In genomic region chr13:64697226-64697625, GRCh38 we compare ENCODE assay signal across 15 cellular contexts.
DNase-seq lines count a peak whose midpoint lies in the region; TF ChIP-seq lines count a peak whose summit lies in the region.
"Had no signal": no experiment of that assay in that cellular context is flagged by ENCODE, and none has a peak within 500 bp of the region (broad histone marks: within the 10 kb centered on the region; RNA-seq: fewer than 3 reads in every experiment).

No MANE protein-coding gene starts in this region.

- H3K4me3 ChIP-seq in adipocyte (ENCODE audit: low read length) (no peak overlapping the region), fibroblast of pulmonary artery (replicated peaks; ENCODE audit: low read depth, low read length) (no peak overlapping the region)
- H3K4me3 ChIP-seq: BLaER1 treated with 17β-estradiol and CSF1 and Interleukin-3, amounts not matched to agents 10 nM and 100 nM; GM23248 had no signal

- DNase-seq in NCI-H1105 treated with DMSO at 0.1 percent for 48 hours (lab: John Stamatoyannopoulos, UW) (peak; percentile 8), NCI-H1105 (lab: John Stamatoyannopoulos, UW) (no peak), adipocyte (ENCODE audit: low read depth) (peak; percentile 19), fibroblast of pulmonary artery (ENCODE audit: low read depth) (peak; percentile 36), middle frontal gyrus (ENCODE audit: extremely low spot score, low spot score) (no peak), NCI-H69 (lab: John Stamatoyannopoulos, UW) (no peak), cardiac septum (ENCODE audit: low spot score) (no peak)
- DNase-seq: ACHN; CD4-positive, CD25-positive, alpha-beta regulatory T cell; DMS153; DMS79 treated with DMSO at 0.1 percent for 48 hours; EL; GM23248; IMR-90 had no signal

- H3K27me3 ChIP-seq in adipocyte (replicated peaks; ENCODE audit: control insufficient read depth, insufficient read depth, low read length): no peaks in the 10 kb centered on the region
- H3K27me3 ChIP-seq: BLaER1 treated with 17β-estradiol and CSF1 and Interleukin-3, amounts not matched to agents 10 nM and 100 nM had no signal

- no peaks in the 10 kb centered on the region for H3K9me3 ChIP-seq in adipocyte (ENCODE audit: control insufficient read depth, low read length)

- H3K36me3 ChIP-seq in adipocyte (ENCODE audit: control insufficient read depth, insufficient read depth, low read length, severe bottlenecking): no peaks in the 10 kb centered on the region
- H3K36me3 ChIP-seq: BLaER1 treated with 17β-estradiol and CSF1 and Interleukin-3, amounts not matched to agents 10 nM and 100 nM had no signal

- no peak for TF ChIP-seq CTCF in fibroblast of pulmonary artery (IDR thresholded peaks at IDR 0.05; ENCODE audit: low read length, missing control alignments)

- no peaks in the 10 kb centered on the region for H3K4me1 ChIP-seq in adipocyte (ENCODE audit: control insufficient read depth, insufficient read depth, low read length)

- intact Hi-C loops in cardiac septum (cut with DNase I): no loop called here

- no peak overlapping the region for H3K9ac ChIP-seq in adipocyte (ENCODE audit: low read length)
- H3K9ac ChIP-seq: BLaER1 treated with 17β-estradiol and CSF1 and Interleukin-3, amounts not matched to agents 10 nM and 100 nM; GM23248 had no signal

Comparison
In these comparisons a context has a peak if more than half of its experiments do, and no peak if none do; other contexts are left out.
1. DNase-seq: peak in NCI-H1105 treated with DMSO at 0.1 percent for 48 hours (single experiment), adipocyte (single experiment) and fibroblast of pulmonary artery (single experiment); none in NCI-H1105 (single experiment), middle frontal gyrus (single experiment), NCI-H69 (single experiment) and cardiac septum (single experiment).